1 cellular context compared by ENCODE assay signal in the genomic region with DNA sequence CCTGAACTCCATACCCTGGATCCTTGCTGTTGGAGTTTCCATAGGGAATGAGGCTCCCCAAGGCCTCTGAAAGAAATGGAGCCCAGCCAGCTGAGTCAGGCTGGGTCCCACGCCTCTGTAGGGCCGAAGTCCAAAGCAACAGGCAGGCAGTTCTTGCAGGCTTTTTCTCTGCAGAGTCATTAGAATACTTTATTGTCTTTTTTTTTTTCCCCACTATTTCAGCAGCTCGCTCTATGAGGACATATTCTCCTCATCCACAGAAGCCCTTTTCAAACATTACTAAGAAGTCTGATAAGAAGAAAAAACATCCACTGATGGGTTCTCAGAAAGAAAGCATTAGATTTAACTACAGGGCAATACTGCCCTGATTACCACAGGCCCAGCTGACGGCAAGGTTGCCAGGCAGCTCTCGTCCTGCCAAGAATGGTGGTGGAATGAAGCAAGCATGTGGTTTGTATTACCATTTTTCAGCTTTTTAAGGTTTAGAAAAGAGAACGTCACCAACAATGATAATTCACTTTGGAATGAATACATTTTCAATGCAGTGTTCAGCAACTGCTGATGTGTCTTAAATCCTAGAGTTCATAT.
A peak's percentile ranks its signal among the peaks of the same experiment; 100 is the strongest.
TF ChIP-seq lines count a peak whose summit lies in the region.

No MANE protein-coding gene starts in this region.

TF ChIP-seq in HepG2, 621 proteins besides CTCF, POLR2A, EP300 and RAD21 (continued from another document and continues in another):
- TF ChIP-seq, protein P1, sequence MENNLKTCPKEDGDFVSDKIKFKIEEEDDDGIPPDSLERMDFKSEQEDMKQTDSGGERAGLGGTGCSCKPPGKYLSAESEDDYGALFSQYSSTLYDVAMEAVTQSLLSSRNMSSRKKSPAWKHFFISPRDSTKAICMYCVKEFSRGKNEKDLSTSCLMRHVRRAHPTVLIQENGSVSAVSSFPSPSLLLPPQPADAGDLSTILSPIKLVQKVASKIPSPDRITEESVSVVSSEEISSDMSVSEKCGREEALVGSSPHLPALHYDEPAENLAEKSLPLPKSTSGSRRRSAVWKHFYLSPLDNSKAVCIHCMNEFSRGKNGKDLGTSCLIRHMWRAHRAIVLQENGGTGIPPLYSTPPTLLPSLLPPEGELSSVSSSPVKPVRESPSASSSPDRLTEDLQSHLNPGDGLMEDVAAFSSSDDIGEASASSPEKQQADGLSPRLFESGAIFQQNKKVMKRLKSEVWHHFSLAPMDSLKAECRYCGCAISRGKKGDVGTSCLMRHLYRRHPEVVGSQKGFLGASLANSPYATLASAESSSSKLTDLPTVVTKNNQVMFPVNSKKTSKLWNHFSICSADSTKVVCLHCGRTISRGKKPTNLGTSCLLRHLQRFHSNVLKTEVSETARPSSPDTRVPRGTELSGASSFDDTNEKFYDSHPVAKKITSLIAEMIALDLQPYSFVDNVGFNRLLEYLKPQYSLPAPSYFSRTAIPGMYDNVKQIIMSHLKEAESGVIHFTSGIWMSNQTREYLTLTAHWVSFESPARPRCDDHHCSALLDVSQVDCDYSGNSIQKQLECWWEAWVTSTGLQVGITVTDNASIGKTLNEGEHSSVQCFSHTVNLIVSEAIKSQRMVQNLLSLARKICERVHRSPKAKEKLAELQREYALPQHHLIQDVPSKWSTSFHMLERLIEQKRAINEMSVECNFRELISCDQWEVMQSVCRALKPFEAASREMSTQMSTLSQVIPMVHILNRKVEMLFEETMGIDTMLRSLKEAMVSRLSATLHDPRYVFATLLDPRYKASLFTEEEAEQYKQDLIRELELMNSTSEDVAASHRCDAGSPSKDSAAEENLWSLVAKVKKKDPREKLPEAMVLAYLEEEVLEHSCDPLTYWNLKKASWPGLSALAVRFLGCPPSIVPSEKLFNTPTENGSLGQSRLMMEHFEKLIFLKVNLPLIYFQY (CRISPR knock-in tag; IDR thresholded peaks at IDR 0.05; ENCODE audit: borderline replicate concordance), result no peak
- TF ChIP-seq LCORL (IDR thresholded peaks at IDR 0.05) (no peak), LCORL (CRISPR knock-in tag; IDR thresholded peaks at IDR 0.05) (0 out of 2 replicates have a peak, but pooled peaks have one; percentile 24), KDM4B (CRISPR knock-in tag; IDR thresholded peaks at IDR 0.05) (no peak), KAT2B (IDR thresholded peaks at IDR 0.05; ENCODE audit: borderline replicate concordance, low read depth, low read length) (no peak), PHF8 (CRISPR knock-in tag; IDR thresholded peaks at IDR 0.05) (0 out of 2 replicates have a peak, but pooled peaks have one; percentile 22), PHF20 (CRISPR knock-in tag; IDR thresholded peaks at IDR 0.05) (no peak), ZBTB34 (CRISPR knock-in tag; IDR thresholded peaks at IDR 0.05) (0 out of 2 replicates have a peak, but pooled peaks have one; percentile 37), FOXA3 (CRISPR knock-in tag; IDR thresholded peaks at IDR 0.05) (0 out of 2 replicates have a peak, but pooled peaks have one; percentile 16), KMT2B (CRISPR knock-in tag; IDR thresholded peaks at IDR 0.05) (no peak), ZBTB7B (CRISPR knock-in tag; IDR thresholded peaks at IDR 0.05) (no peak), ZNF354B (CRISPR knock-in tag; IDR thresholded peaks at IDR 0.05) (no peak), ZMYM4 (CRISPR knock-in tag; IDR thresholded peaks at IDR 0.05) (peak; percentile 73), STAG1 (CRISPR knock-in tag; IDR thresholded peaks at IDR 0.05) (0 out of 2 replicates have a peak, but pooled peaks have one; percentile 12), JUND (CRISPR knock-in tag; IDR thresholded peaks at IDR 0.05) (0 out of 2 replicates have a peak, but pooled peaks have one; percentile 19), FOXP1 (IDR thresholded peaks at IDR 0.05) (no peak), FOXP1 (CRISPR knock-in tag; IDR thresholded peaks at IDR 0.05) (peak; percentile 30; the same call in 1 of the 2 replicates), ZBTB1 (CRISPR knock-in tag; IDR thresholded peaks at IDR 0.05; ENCODE audit: borderline replicate concordance) (no peak), TP53 (CRISPR knock-in tag; conservative IDR thresholded peaks at IDR 0.05) (no peak), ZFP36L2 (CRISPR knock-in tag; IDR thresholded peaks at IDR 0.05) (peak; percentile 44; the same call in 1 of the 2 replicates), KMT2A (CRISPR knock-in tag; IDR thresholded peaks at IDR 0.05) (no peak), IKZF5 (CRISPR knock-in tag; IDR thresholded peaks at IDR 0.05) (peak; percentile 36), ARID2 (CRISPR knock-in tag; IDR thresholded peaks at IDR 0.05; ENCODE audit: borderline replicate concordance) (peak; percentile 30; the same call in 1 of the 2 replicates), ZNF430 (CRISPR knock-in tag; IDR thresholded peaks at IDR 0.05) (0 out of 2 replicates have a peak, but pooled peaks have one; percentile 19), ASH2L (IDR thresholded peaks at IDR 0.05; ENCODE audit: insufficient read length, low read depth, low read length) (peak; percentile 68), CREB1 (IDR thresholded peaks at IDR 0.05) (no peak), CREB1 (CRISPR knock-in tag; IDR thresholded peaks at IDR 0.05) (peak; percentile 28; the same call in 1 of the 2 replicates), ZNF292 (CRISPR knock-in tag; IDR thresholded peaks at IDR 0.05; ENCODE audit: borderline replicate concordance, low read depth) (peak; percentile 73; the same call in 1 of the 2 replicates), ELF3 (CRISPR knock-in tag; IDR thresholded peaks at IDR 0.05) (peak; percentile 27; the same call in 1 of the 2 replicates), TEAD2 (CRISPR knock-in tag; IDR thresholded peaks at IDR 0.05) (no peak), ZNF205 (CRISPR knock-in tag; IDR thresholded peaks at IDR 0.05) (0 out of 2 replicates have a peak, but pooled peaks have one; percentile 39), HNF4A (CRISPR knock-in tag; IDR thresholded peaks at IDR 0.05) (peak; percentile 92), MED1 (CRISPR knock-in tag; IDR thresholded peaks at IDR 0.05) (0 out of 2 replicates have a peak, but pooled peaks have one; percentile 34), SALL1 (CRISPR knock-in tag; IDR thresholded peaks at IDR 0.05) (peak; percentile 73), RFX3 (CRISPR knock-in tag; IDR thresholded peaks at IDR 0.05) (no peak), HMG20A (CRISPR knock-in tag; IDR thresholded peaks at IDR 0.05; ENCODE audit: borderline replicate concordance) (peak; percentile 55; the same call in 1 of the 2 replicates), ZNF777 (CRISPR knock-in tag; IDR thresholded peaks at IDR 0.05) (no peak), TERF1 (CRISPR knock-in tag; IDR thresholded peaks at IDR 0.05) (no peak), ZNF251 (CRISPR knock-in tag; IDR thresholded peaks at IDR 0.05) (no peak), BCL6 (CRISPR knock-in tag; IDR thresholded peaks at IDR 0.05) (peak; percentile 41; the same call in 1 of the 2 replicates), ZNF816 (CRISPR knock-in tag; IDR thresholded peaks at IDR 0.05; ENCODE audit: borderline replicate concordance) (no peak), ZNF891 (CRISPR knock-in tag; IDR thresholded peaks at IDR 0.05) (no peak), RCOR2 (CRISPR knock-in tag; IDR thresholded peaks at IDR 0.05) (0 out of 2 replicates have a peak, but pooled peaks have one; percentile 31), ZBTB43 (CRISPR knock-in tag; conservative IDR thresholded peaks at IDR 0.05) (no peak), NFE2L2 (IDR thresholded peaks at IDR 0.05; ENCODE audit: low read length) (0 out of 2 replicates have a peak, but pooled peaks have one; percentile 2), SP2 (CRISPR knock-in tag; IDR thresholded peaks at IDR 0.05) (no peak), ARNTL (CRISPR knock-in tag; IDR thresholded peaks at IDR 0.05) (no peak), ZNF331 (CRISPR knock-in tag; IDR thresholded peaks at IDR 0.05) (peak; percentile 65), KLF16 (CRISPR knock-in tag; IDR thresholded peaks at IDR 0.05) (peak in 1 of 2 experiments; percentile 25; a peak in 1 of 4 replicates)
- TF ChIP-seq, protein P2, sequence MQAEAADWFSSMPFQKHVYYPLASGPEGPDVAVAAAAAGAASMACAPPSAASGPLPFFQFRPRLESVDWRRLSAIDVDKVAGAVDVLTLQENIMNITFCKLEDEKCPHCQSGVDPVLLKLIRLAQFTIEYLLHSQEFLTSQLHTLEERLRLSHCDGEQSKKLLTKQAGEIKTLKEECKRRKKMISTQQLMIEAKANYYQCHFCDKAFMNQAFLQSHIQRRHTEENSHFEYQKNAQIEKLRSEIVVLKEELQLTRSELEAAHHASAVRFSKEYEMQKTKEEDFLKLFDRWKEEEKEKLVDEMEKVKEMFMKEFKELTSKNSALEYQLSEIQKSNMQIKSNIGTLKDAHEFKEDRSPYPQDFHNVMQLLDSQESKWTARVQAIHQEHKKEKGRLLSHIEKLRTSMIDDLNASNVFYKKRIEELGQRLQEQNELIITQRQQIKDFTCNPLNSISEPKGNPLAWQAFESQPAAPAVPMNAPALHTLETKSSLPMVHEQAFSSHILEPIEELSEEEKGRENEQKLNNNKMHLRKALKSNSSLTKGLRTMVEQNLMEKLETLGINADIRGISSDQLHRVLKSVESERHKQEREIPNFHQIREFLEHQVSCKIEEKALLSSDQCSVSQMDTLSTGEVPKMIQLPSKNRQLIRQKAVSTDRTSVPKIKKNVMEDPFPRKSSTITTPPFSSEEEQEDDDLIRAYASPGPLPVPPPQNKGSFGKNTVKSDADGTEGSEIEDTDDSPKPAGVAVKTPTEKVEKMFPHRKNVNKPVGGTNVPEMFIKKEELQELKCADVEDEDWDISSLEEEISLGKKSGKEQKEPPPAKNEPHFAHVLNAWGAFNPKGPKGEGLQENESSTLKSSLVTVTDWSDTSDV (CRISPR knock-in tag; IDR thresholded peaks at IDR 0.05), result no peak
- TF ChIP-seq, protein P3, sequence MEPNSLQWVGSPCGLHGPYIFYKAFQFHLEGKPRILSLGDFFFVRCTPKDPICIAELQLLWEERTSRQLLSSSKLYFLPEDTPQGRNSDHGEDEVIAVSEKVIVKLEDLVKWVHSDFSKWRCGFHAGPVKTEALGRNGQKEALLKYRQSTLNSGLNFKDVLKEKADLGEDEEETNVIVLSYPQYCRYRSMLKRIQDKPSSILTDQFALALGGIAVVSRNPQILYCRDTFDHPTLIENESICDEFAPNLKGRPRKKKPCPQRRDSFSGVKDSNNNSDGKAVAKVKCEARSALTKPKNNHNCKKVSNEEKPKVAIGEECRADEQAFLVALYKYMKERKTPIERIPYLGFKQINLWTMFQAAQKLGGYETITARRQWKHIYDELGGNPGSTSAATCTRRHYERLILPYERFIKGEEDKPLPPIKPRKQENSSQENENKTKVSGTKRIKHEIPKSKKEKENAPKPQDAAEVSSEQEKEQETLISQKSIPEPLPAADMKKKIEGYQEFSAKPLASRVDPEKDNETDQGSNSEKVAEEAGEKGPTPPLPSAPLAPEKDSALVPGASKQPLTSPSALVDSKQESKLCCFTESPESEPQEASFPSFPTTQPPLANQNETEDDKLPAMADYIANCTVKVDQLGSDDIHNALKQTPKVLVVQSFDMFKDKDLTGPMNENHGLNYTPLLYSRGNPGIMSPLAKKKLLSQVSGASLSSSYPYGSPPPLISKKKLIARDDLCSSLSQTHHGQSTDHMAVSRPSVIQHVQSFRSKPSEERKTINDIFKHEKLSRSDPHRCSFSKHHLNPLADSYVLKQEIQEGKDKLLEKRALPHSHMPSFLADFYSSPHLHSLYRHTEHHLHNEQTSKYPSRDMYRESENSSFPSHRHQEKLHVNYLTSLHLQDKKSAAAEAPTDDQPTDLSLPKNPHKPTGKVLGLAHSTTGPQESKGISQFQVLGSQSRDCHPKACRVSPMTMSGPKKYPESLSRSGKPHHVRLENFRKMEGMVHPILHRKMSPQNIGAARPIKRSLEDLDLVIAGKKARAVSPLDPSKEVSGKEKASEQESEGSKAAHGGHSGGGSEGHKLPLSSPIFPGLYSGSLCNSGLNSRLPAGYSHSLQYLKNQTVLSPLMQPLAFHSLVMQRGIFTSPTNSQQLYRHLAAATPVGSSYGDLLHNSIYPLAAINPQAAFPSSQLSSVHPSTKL (CRISPR knock-in tag; IDR thresholded peaks at IDR 0.05), result peak; percentile 82
- TF ChIP-seq, protein P4, sequence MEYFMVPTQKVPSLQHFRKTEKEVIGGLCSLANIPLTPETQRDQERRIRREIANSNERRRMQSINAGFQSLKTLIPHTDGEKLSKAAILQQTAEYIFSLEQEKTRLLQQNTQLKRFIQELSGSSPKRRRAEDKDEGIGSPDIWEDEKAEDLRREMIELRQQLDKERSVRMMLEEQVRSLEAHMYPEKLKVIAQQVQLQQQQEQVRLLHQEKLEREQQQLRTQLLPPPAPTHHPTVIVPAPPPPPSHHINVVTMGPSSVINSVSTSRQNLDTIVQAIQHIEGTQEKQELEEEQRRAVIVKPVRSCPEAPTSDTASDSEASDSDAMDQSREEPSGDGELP (IDR thresholded peaks at IDR 0.05; ENCODE audit: borderline replicate concordance, low read depth), result peak; percentile 89
